In the genomic region with DNA sequence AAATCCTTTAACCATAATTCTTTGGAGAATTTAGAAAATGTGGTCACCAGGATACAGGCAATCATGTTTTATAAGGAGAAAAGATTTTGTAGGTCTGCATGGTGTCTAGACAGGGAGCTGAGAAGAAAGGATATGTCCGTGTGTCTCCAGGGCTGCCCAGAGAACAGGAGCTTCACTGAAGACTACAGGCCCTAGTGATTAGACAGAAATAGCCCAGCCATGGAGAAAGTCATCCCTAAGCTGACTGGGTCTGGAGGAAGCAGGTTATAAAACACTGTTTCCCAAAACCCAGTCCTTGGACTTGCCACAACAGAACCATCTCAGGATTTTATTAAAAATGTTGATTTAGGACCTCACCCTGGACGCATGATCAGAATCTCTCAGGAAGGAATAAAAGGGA, we compare ENCODE assay signal across 11 cellular contexts.
"Had no signal": no experiment of that assay in that cellular context is flagged by ENCODE, and none has a peak within 500 bp of the region (broad histone marks: within the 10 kb centered on the region; RNA-seq: fewer than 3 reads in every experiment).

No MANE protein-coding gene starts in this region.

- H3K27me3 ChIP-seq: esophagus squamous epithelium, left lung had no signal

- H3K36me3 Mint-ChIP-seq: activated naive CD8-positive, alpha-beta T cell had no signal

- H3K27ac Mint-ChIP-seq: activated naive CD8-positive, alpha-beta T cell; activated T-cell treated with anti-CD3 and anti-CD28 coated beads, Interleukin-2, amount 50 U/mL, for 24 hours; stimulated activated naive CD8-positive, alpha-beta T cell treated with anti-CD3 and anti-CD28 coated beads, Interleukin-15, amount 100 ng/mL, for 72 hours had no signal

- DNase-seq: activated CD4-positive, alpha-beta T cell treated with anti-CD3 and anti-CD28 coated beads, Interleukin-2, amount 50 U/mL, for 4 hours; activated CD4-positive, CD25-positive, alpha-beta regulatory T cell treated with anti-CD3 and anti-CD28 coated beads, Interleukin-2, amount 50 U/mL, for 72 hours; activated effector memory CD4-positive, alpha-beta T cell treated with Interleukin-2 at 50 U/mL for 16 hours; activated T-cell treated with anti-CD3 and anti-CD28 coated beads, Interleukin-2, amount 50 U/mL, for 24 hours; esophagus squamous epithelium; foreskin fibroblast; head of caudate nucleus; left lung; stimulated activated CD4-positive, alpha-beta T cell treated with anti-CD3 and anti-CD28 coated beads, Interleukin-4, amount 100 ng/mL, for 4 hours; stimulated activated naive CD8-positive, alpha-beta T cell treated with anti-CD3 and anti-CD28 coated beads, Interleukin-15, amount 100 ng/mL, for 72 hours had no signal

- H3K4me1 Mint-ChIP-seq: stimulated activated naive CD8-positive, alpha-beta T cell treated with anti-CD3 and anti-CD28 coated beads, Interleukin-15, amount 100 ng/mL, for 72 hours had no signal

- H3K9me3 ChIP-seq: esophagus squamous epithelium, left lung had no signal

- H3K27me3 Mint-ChIP-seq: activated T-cell treated with anti-CD3 and anti-CD28 coated beads, Interleukin-2, amount 50 U/mL, for 24 hours; stimulated activated naive CD8-positive, alpha-beta T cell treated with anti-CD3 and anti-CD28 coated beads, Interleukin-15, amount 100 ng/mL, for 72 hours had no signal

- H3K4me3 Mint-ChIP-seq: activated naive CD8-positive, alpha-beta T cell; activated T-cell treated with anti-CD3 and anti-CD28 coated beads, Interleukin-2, amount 50 U/mL, for 24 hours; stimulated activated naive CD8-positive, alpha-beta T cell treated with anti-CD3 and anti-CD28 coated beads, Interleukin-15, amount 100 ng/mL, for 72 hours had no signal

- H3K9me3 Mint-ChIP-seq: activated T-cell treated with anti-CD3 and anti-CD28 coated beads, Interleukin-2, amount 50 U/mL, for 24 hours; stimulated activated naive CD8-positive, alpha-beta T cell treated with anti-CD3 and anti-CD28 coated beads, Interleukin-15, amount 100 ng/mL, for 72 hours had no signal

- H3K36me3 ChIP-seq: esophagus squamous epithelium, left lung had no signal

- ATAC-seq: stimulated activated naive CD8-positive, alpha-beta T cell treated with anti-CD3 and anti-CD28 coated beads, Interleukin-15, amount 100 ng/mL, for 72 hours had no signal

- H3K4me3 ChIP-seq: esophagus squamous epithelium, left lung had no signal
